Comparison of ENCODE assay signal across 1 cellular context in the genomic region with DNA sequence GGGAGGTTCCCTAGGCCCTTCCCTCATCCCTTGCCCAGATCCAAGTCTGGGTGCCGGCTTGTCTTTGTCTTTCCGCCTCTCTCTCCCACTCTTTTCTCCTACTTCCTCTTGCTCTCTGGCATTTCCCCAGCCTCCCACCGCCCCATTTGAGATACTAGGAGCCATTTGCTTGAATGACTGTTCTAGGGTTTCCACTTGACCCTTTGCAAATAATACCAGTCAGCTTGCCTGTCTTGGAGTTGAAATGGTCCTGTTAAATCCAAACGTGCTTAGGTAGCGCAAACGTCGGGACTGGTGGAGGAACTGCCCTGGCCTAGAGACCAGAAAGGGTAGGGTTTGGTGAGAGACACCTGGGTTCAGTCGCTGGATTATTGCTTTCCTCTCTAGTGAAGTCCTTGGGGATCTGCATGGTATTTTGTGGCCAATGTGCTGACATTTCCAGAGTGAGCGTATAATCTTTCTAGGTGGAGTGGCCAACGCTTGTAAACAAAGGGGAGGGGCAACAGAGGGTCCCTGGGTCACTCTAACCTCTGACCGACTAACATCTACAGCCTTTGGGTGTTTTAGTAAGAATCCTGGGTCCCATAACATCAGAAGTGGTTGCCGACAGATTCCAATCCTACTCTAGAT.
TF ChIP-seq lines count a peak whose summit lies in the region.

No MANE protein-coding gene starts in this region.

TF ChIP-seq in HepG2, 621 proteins besides CTCF, POLR2A, EP300 and RAD21:
- TF ChIP-seq ZNF180 (CRISPR knock-in tag; IDR thresholded peaks at IDR 0.05; ENCODE audit: borderline replicate concordance, low read depth) (no peak), KMT2A (CRISPR knock-in tag; IDR thresholded peaks at IDR 0.05) (no peak), HMG20A (CRISPR knock-in tag; IDR thresholded peaks at IDR 0.05; ENCODE audit: borderline replicate concordance) (no peak), YY1 (IDR thresholded peaks at IDR 0.05; ENCODE audit: insufficient read depth, insufficient replicate concordance, low read depth, low read length) (no peak), ZNF256 (CRISPR knock-in tag; conservative IDR thresholded peaks at IDR 0.05) (no peak), ZNF558 (CRISPR knock-in tag; IDR thresholded peaks at IDR 0.05; ENCODE audit: borderline replicate concordance) (no peak), MTF2 (CRISPR knock-in tag; IDR thresholded peaks at IDR 0.05; ENCODE audit: borderline replicate concordance) (no peak)
- TF ChIP-seq, protein P1, sequence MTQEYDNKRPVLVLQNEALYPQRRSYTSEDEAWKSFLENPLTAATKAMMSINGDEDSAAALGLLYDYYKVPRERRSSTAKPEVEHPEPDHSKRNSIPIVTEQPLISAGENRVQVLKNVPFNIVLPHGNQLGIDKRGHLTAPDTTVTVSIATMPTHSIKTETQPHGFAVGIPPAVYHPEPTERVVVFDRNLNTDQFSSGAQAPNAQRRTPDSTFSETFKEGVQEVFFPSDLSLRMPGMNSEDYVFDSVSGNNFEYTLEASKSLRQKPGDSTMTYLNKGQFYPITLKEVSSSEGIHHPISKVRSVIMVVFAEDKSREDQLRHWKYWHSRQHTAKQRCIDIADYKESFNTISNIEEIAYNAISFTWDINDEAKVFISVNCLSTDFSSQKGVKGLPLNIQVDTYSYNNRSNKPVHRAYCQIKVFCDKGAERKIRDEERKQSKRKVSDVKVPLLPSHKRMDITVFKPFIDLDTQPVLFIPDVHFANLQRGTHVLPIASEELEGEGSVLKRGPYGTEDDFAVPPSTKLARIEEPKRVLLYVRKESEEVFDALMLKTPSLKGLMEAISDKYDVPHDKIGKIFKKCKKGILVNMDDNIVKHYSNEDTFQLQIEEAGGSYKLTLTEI (CRISPR knock-in tag; conservative IDR thresholded peaks at IDR 0.05) = no peak
